ENCODE assay signal across 1 cellular context in the genomic region with DNA sequence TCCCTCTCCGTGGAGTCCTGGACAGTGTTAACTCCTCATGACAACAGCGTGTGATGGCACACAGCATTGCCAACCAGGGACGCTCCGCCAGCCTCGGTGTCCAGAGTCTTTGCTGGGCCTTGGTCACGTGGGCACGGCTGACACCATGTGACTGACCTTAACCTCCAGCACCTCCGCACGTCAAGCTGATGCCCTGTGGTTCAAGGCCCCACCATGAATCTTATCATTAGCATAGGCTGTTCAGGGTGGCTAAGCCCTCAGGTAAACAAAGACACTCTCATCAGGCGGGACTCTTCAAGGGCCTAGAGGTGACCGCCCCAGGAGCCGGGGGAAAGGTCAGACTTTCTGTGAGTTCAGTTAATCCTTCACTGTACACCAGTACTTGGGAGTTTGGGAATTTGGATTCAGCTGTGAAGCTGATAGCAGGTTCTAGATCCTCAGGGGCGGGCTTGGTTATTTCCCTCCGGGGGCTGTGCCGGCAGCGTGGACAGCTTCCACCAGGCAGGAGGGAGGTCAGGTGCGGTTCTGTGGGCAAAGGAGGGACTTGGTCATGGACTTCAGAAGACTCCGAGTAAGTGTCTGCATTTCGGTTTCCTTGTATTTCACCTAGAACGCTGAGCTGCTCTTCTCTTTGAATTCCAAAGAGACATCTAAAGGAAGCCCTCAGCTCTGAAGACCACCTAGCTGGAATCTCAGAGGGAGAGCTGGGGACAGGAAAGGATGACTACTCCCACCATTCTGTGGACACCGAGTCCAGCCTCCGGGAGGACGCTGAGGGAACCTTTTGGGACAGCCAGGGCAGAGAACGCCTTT.
TF ChIP-seq lines count a peak whose summit lies in the region.

No MANE protein-coding gene starts in this region.

TF ChIP-seq in HepG2, 621 proteins besides CTCF, POLR2A, EP300 and RAD21 (continued from another document and continues in another):
- TF ChIP-seq REL (CRISPR knock-in tag; conservative IDR thresholded peaks at IDR 0.05) = no peak
- peak; percentile 84; the same call in 1 of the 2 replicates for TF ChIP-seq CBX5 (CRISPR knock-in tag; IDR thresholded peaks at IDR 0.05; ENCODE audit: borderline replicate concordance)
- TF ChIP-seq PITX1 (CRISPR knock-in tag; IDR thresholded peaks at IDR 0.05) = peak; percentile 100
- peak; percentile 98 for TF ChIP-seq ZMAT3 (CRISPR knock-in tag; conservative IDR thresholded peaks at IDR 0.05)
- 0 out of 2 replicates have a peak, but pooled peaks have one; percentile 61 for TF ChIP-seq PAX8 (CRISPR knock-in tag; IDR thresholded peaks at IDR 0.05; ENCODE audit: borderline replicate concordance)
- no peak for TF ChIP-seq ZNF326 (CRISPR knock-in tag; IDR thresholded peaks at IDR 0.05; ENCODE audit: borderline replicate concordance)
- no peak for TF ChIP-seq ZNF260 (CRISPR knock-in tag; IDR thresholded peaks at IDR 0.05; ENCODE audit: borderline replicate concordance, low read depth)
- 0 out of 2 replicates have a peak, but pooled peaks have one; percentile 85 for TF ChIP-seq RARG (CRISPR knock-in tag; IDR thresholded peaks at IDR 0.05; ENCODE audit: low read depth)
- TF ChIP-seq TAF15 (IDR thresholded peaks at IDR 0.05; ENCODE audit: low read depth, low read length, poor library complexity, severe bottlenecking) = no peak
- peak; percentile 88; the same call in 1 of the 2 replicates for TF ChIP-seq ZSCAN9 (CRISPR knock-in tag; IDR thresholded peaks at IDR 0.05; ENCODE audit: borderline replicate concordance)
- TF ChIP-seq MTA1 (CRISPR knock-in tag; IDR thresholded peaks at IDR 0.05; ENCODE audit: borderline replicate concordance) = peak; percentile 100
- TF ChIP-seq, protein P1, sequence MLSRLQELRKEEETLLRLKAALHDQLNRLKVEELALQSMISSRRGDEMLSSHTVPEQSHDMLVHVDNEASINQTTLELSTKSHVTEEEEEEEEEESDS (CRISPR knock-in tag; IDR thresholded peaks at IDR 0.05; ENCODE audit: borderline replicate concordance) = peak; percentile 94
- TF ChIP-seq, protein P2, sequence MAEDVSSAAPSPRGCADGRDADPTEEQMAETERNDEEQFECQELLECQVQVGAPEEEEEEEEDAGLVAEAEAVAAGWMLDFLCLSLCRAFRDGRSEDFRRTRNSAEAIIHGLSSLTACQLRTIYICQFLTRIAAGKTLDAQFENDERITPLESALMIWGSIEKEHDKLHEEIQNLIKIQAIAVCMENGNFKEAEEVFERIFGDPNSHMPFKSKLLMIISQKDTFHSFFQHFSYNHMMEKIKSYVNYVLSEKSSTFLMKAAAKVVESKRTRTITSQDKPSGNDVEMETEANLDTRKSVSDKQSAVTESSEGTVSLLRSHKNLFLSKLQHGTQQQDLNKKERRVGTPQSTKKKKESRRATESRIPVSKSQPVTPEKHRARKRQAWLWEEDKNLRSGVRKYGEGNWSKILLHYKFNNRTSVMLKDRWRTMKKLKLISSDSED (CRISPR knock-in tag; IDR thresholded peaks at IDR 0.05) = no peak
- TF ChIP-seq ISX (CRISPR knock-in tag; conservative IDR thresholded peaks at IDR 0.05) = no peak
- peak; percentile 87 for TF ChIP-seq DNMT1 (CRISPR knock-in tag; IDR thresholded peaks at IDR 0.05)
- TF ChIP-seq, protein P3, sequence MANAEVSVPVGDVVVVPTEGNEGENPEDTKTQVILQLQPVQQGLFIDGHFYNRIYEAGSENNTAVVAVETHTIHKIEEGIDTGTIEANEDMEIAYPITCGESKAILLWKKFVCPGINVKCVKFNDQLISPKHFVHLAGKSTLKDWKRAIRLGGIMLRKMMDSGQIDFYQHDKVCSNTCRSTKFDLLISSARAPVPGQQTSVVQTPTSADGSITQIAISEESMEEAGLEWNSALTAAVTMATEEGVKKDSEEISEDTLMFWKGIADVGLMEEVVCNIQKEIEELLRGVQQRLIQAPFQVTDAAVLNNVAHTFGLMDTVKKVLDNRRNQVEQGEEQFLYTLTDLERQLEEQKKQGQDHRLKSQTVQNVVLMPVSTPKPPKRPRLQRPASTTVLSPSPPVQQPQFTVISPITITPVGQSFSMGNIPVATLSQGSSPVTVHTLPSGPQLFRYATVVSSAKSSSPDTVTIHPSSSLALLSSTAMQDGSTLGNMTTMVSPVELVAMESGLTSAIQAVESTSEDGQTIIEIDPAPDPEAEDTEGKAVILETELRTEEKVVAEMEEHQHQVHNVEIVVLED (CRISPR knock-in tag; IDR thresholded peaks at IDR 0.05; ENCODE audit: borderline replicate concordance) = peak; percentile 83
- no peak; the same call in 1 of the 2 replicates for TF ChIP-seq HCFC1 (IDR thresholded peaks at IDR 0.05; ENCODE audit: low read depth, low read length)
- TF ChIP-seq, protein P4, sequence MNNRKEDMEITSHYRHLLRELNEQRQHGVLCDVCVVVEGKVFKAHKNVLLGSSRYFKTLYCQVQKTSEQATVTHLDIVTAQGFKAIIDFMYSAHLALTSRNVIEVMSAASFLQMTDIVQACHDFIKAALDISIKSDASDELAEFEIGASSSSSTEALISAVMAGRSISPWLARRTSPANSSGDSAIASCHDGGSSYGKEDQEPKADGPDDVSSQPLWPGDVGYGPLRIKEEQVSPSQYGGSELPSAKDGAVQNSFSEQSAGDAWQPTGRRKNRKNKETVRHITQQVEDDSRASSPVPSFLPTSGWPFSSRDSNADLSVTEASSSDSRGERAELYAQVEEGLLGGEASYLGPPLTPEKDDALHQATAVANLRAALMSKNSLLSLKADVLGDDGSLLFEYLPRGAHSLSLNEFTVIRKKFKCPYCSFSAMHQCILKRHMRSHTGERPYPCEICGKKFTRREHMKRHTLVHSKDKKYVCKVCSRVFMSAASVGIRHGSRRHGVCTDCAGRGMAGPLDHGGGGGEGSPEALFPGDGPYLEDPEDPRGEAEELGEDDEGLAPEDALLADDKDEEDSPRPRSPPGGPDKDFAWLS (CRISPR knock-in tag; IDR thresholded peaks at IDR 0.05; ENCODE audit: borderline replicate concordance) = no peak
- peak; percentile 70 for TF ChIP-seq CCAR2 (optimal IDR thresholded peaks at IDR 0.05; ENCODE audit: low read depth, low read length)
- peak; percentile 99 for TF ChIP-seq ZNF556 (CRISPR knock-in tag; IDR thresholded peaks at IDR 0.05; ENCODE audit: borderline replicate concordance)
- TF ChIP-seq, protein P5, sequence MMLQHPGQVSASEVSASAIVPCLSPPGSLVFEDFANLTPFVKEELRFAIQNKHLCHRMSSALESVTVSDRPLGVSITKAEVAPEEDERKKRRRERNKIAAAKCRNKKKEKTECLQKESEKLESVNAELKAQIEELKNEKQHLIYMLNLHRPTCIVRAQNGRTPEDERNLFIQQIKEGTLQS (CRISPR knock-in tag; IDR thresholded peaks at IDR 0.05) = 0 out of 2 replicates have a peak, but pooled peaks have one; percentile 55
- peak; percentile 97 for TF ChIP-seq NKX3-1 (CRISPR knock-in tag; IDR thresholded peaks at IDR 0.05)
- TF ChIP-seq, protein P6, sequence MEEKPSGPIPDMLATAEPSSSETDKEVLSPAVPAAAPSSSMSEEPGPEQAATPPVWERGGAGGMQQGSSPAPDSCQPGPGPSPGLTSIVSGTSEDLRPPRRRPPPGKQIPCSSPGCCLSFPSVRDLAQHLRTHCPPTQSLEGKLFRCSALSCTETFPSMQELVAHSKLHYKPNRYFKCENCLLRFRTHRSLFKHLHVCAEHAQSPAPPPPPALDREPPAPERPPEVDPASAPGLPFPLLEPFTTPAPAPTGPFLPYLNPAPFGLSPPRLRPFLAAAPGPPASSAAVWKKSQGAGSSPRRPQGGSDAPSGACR (CRISPR knock-in tag; IDR thresholded peaks at IDR 0.05) = peak; percentile 98; the same call in 1 of the 2 replicates
- peak; percentile 20; the same call in 1 of the 2 replicates for TF ChIP-seq GPN1 (CRISPR knock-in tag; IDR thresholded peaks at IDR 0.05; ENCODE audit: borderline replicate concordance)
- TF ChIP-seq, protein P7, sequence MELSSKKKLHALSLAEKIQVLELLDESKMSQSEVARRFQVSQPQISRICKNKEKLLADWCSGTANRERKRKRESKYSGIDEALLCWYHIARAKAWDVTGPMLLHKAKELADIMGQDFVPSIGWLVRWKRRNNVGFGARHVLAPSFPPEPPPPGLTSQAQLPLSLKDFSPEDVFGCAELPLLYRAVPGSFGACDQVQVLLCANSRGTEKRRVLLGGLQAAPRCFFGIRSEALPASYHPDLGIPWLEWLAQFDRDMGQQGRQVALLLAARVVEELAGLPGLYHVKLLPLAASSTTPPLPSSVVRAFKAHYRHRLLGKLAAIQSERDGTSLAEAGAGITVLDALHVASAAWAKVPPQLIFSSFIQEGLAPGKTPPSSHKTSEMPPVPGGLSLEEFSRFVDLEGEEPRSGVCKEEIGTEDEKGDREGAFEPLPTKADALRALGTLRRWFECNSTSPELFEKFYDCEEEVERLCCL (CRISPR knock-in tag; IDR thresholded peaks at IDR 0.05; ENCODE audit: borderline replicate concordance) = 0 out of 2 replicates have a peak, but pooled peaks have one; percentile 81
- TF ChIP-seq ATF7 (IDR thresholded peaks at IDR 0.05) = no peak
- peak; percentile 95 for TF ChIP-seq ATF7 (CRISPR knock-in tag; IDR thresholded peaks at IDR 0.05)
- TF ChIP-seq ZNF552 (CRISPR knock-in tag; IDR thresholded peaks at IDR 0.05; ENCODE audit: borderline replicate concordance) = peak; percentile 92
- TF ChIP-seq NR3C1 (CRISPR knock-in tag; IDR thresholded peaks at IDR 0.05) = no peak
- peak; percentile 97 for TF ChIP-seq MED13 (CRISPR knock-in tag; IDR thresholded peaks at IDR 0.05)
- peak; percentile 96 for TF ChIP-seq DPF2 (CRISPR knock-in tag; IDR thresholded peaks at IDR 0.05; ENCODE audit: borderline replicate concordance, low read depth)
- TF ChIP-seq SCMH1 (CRISPR knock-in tag; IDR thresholded peaks at IDR 0.05; ENCODE audit: borderline replicate concordance) = no peak
- TF ChIP-seq, protein P8, sequence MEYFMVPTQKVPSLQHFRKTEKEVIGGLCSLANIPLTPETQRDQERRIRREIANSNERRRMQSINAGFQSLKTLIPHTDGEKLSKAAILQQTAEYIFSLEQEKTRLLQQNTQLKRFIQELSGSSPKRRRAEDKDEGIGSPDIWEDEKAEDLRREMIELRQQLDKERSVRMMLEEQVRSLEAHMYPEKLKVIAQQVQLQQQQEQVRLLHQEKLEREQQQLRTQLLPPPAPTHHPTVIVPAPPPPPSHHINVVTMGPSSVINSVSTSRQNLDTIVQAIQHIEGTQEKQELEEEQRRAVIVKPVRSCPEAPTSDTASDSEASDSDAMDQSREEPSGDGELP (IDR thresholded peaks at IDR 0.05; ENCODE audit: borderline replicate concordance, low read depth) = peak; percentile 96
- peak; percentile 96 for TF ChIP-seq NFKB2 (CRISPR knock-in tag; IDR thresholded peaks at IDR 0.05; ENCODE audit: borderline replicate concordance)
- TF ChIP-seq ZNF891 (CRISPR knock-in tag; IDR thresholded peaks at IDR 0.05) = peak; percentile 83; the same call in 1 of the 2 replicates
- peak; percentile 98 for TF ChIP-seq RAD51 (IDR thresholded peaks at IDR 0.05; ENCODE audit: borderline replicate concordance)
- TF ChIP-seq, protein P9, sequence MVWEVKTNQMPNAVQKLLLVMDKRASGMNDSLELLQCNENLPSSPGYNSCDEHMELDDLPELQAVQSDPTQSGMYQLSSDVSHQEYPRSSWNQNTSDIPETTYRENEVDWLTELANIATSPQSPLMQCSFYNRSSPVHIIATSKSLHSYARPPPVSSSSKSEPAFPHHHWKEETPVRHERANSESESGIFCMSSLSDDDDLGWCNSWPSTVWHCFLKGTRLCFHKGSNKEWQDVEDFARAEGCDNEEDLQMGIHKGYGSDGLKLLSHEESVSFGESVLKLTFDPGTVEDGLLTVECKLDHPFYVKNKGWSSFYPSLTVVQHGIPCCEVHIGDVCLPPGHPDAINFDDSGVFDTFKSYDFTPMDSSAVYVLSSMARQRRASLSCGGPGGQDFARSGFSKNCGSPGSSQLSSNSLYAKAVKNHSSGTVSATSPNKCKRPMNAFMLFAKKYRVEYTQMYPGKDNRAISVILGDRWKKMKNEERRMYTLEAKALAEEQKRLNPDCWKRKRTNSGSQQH (CRISPR knock-in tag; IDR thresholded peaks at IDR 0.05; ENCODE audit: low read depth) = peak; percentile 75; the same call in 1 of the 2 replicates
- no peak for TF ChIP-seq ZNF780A (CRISPR knock-in tag; IDR thresholded peaks at IDR 0.05)
- TF ChIP-seq, protein P10, sequence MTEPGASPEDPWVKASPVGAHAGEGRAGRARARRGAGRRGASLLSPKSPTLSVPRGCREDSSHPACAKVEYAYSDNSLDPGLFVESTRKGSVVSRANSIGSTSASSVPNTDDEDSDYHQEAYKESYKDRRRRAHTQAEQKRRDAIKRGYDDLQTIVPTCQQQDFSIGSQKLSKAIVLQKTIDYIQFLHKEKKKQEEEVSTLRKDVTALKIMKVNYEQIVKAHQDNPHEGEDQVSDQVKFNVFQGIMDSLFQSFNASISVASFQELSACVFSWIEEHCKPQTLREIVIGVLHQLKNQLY (CRISPR knock-in tag; IDR thresholded peaks at IDR 0.05) = peak; percentile 97
- peak; percentile 100 for TF ChIP-seq SKI (IDR thresholded peaks at IDR 0.05; ENCODE audit: partially characterized antibody)
- TF ChIP-seq, protein P11, sequence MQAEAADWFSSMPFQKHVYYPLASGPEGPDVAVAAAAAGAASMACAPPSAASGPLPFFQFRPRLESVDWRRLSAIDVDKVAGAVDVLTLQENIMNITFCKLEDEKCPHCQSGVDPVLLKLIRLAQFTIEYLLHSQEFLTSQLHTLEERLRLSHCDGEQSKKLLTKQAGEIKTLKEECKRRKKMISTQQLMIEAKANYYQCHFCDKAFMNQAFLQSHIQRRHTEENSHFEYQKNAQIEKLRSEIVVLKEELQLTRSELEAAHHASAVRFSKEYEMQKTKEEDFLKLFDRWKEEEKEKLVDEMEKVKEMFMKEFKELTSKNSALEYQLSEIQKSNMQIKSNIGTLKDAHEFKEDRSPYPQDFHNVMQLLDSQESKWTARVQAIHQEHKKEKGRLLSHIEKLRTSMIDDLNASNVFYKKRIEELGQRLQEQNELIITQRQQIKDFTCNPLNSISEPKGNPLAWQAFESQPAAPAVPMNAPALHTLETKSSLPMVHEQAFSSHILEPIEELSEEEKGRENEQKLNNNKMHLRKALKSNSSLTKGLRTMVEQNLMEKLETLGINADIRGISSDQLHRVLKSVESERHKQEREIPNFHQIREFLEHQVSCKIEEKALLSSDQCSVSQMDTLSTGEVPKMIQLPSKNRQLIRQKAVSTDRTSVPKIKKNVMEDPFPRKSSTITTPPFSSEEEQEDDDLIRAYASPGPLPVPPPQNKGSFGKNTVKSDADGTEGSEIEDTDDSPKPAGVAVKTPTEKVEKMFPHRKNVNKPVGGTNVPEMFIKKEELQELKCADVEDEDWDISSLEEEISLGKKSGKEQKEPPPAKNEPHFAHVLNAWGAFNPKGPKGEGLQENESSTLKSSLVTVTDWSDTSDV (CRISPR knock-in tag; IDR thresholded peaks at IDR 0.05) = peak; percentile 71
- TF ChIP-seq ZNF550 (CRISPR knock-in tag; IDR thresholded peaks at IDR 0.05; ENCODE audit: borderline replicate concordance) = peak; percentile 87; the same call in 1 of the 2 replicates
- peak; percentile 99 for TF ChIP-seq ZNF136 (CRISPR knock-in tag; IDR thresholded peaks at IDR 0.05; ENCODE audit: low read depth)
- no peak for TF ChIP-seq SYNCRIP (IDR thresholded peaks at IDR 0.05; ENCODE audit: insufficient read depth, low read depth, low read length)
- TF ChIP-seq, protein P12, sequence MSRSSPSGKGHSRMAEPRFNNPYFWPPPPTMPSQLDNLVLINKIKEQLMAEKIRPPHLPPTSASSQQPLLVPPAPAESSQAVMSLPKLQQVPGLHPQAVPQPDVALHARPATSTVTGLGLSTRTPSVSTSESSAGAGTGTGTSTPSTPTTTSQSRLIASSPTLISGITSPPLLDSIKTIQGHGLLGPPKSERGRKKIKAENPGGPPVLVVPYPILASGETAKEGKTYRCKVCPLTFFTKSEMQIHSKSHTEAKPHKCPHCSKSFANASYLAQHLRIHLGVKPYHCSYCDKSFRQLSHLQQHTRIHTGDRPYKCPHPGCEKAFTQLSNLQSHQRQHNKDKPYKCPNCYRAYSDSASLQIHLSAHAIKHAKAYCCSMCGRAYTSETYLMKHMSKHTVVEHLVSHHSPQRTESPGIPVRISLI (CRISPR knock-in tag; IDR thresholded peaks at IDR 0.05; ENCODE audit: borderline replicate concordance) = peak; percentile 82
- no peak for TF ChIP-seq SMARCC2 (IDR thresholded peaks at IDR 0.05)
- TF ChIP-seq ZMYM4 (CRISPR knock-in tag; IDR thresholded peaks at IDR 0.05) = peak; percentile 95
- no peak for TF ChIP-seq THYN1 (CRISPR knock-in tag; IDR thresholded peaks at IDR 0.05; ENCODE audit: borderline replicate concordance, low read depth)
